ENCODE assay signal across 16 cellular contexts in the genomic region with DNA sequence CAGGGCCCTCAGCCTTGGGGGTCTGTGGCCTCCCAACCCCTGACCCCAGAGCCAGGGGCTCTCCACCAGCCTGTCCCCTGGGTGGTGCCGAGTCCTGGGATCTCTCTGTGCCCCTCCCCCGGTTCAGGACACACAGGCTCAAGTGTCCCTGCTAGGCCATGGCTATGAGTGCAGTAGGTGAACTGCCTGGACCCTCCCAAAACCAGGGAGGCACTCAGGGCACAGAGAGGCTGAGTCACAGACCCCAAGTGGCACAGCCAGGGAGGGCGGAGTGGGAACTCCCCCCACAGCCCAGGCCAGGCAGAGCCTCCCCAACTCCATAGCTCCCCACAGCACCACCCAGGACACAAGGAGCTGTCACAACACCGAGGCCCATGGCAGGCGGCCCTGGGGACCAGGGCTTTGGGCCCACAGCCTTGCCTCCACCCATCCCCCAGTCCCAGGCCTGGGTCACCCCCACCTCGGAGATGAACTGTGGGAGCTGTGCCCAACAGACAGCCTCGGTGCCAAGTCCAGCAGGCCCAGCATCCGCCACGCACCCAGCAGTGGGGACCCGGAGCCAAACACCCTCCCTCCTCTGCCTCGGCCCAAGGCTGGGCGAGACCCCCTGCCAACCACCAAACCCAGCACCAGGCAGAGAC. TPM values are rescaled to one million over a fixed set of nuclear protein-coding genes. Genes with fewer than 3 reads are reported as not detected.
DNase-seq lines count a peak whose midpoint lies in the region; ATAC-seq, FAIRE-seq and TF ChIP-seq lines count a peak whose summit lies in the region.
"Had no signal": no experiment of that assay in that cellular context is flagged by ENCODE, and none has a peak within 500 bp of the region (broad histone marks: within the 10 kb centered on the region; RNA-seq: fewer than 3 reads in every experiment).

No MANE protein-coding gene starts in this region.

- no peak overlapping the region for H2BK12ac ChIP-seq in H1 (ENCODE audit: low read depth, low read length)
- no peak overlapping the region for H2BK12ac ChIP-seq in mesenchymal stem cell (ENCODE audit: low read length in 2 of 2)

- H3K27me3 ChIP-seq in heart right ventricle (no peaks in the 10 kb centered on the region), H1 (replicated peaks in 1 of 4; ENCODE audit: control insufficient read depth in 3 of 4, extremely low read depth in 1 of 4, insufficient read depth in 3 of 4, low read length in 3 of 4) (no peaks in the 10 kb centered on the region), mesenchymal stem cell (ENCODE audit: control insufficient read depth in 1 of 2, insufficient read depth in 1 of 2, low read length in 2 of 2) (no peaks in the 10 kb centered on the region)

- H3K4me2 ChIP-seq in H1 (ENCODE audit: insufficient read depth in 1 of 2, low read depth in 2 of 2, low read length in 2 of 2) (no peak overlapping the region), mesenchymal stem cell (ENCODE audit: low read length, poor library complexity, severe bottlenecking) (no peak overlapping the region)

- H4K91ac ChIP-seq in H1 (replicated peaks; ENCODE audit: insufficient read length, low read length), result no peak overlapping the region
- peak overlapping the region; percentile 78 for H4K91ac ChIP-seq in mesenchymal stem cell (ENCODE audit: low read length)

- H3K18ac ChIP-seq in H1 (ENCODE audit: extremely low read depth, low read length) (no peak overlapping the region), mesenchymal stem cell (ENCODE audit: low read depth in 1 of 2, low read length in 2 of 2) (no peak overlapping the region)

- no peaks in the 10 kb centered on the region for H3K9me3 ChIP-seq in heart right ventricle
- peaks cover 0 to 1% of the 10 kb centered on the region in 2 experiments; a peak in 1 of 4 replicates for H3K9me3 ChIP-seq in H1 (ENCODE audit: insufficient read depth in 2 of 2, low read depth in 1 of 2, low read length in 1 of 2)
- no peaks in the 10 kb centered on the region for H3K9me3 ChIP-seq in mesenchymal stem cell (ENCODE audit: control insufficient read depth, low read length)

- H3K9ac ChIP-seq in H1 (replicated peaks in 1 of 4; ENCODE audit: extremely low read depth in 1 of 4, low read depth in 3 of 4, low read length in 3 of 4) (no peak overlapping the region), mesenchymal stem cell (ENCODE audit: low read length) (peak overlapping the region; percentile 89)

- no peak for FAIRE-seq in H1 (lab: Jason Lieb, UNC)
- FAIRE-seq: A204.1, islet of Langerhans had no signal

- H3K4me1 ChIP-seq in heart right ventricle (peaks cover 27 to 54% (median 47%) of the 10 kb centered on the region in 9 donors), H1 (replicated peaks in 1 of 4; ENCODE audit: control insufficient read depth in 3 of 4, insufficient read depth in 4 of 4, low read length in 3 of 4) (peaks cover 0 to 16% (median 9%) of the 10 kb centered on the region in 4 experiments; a peak in 5 of 7 replicates), mesenchymal stem cell (ENCODE audit: control insufficient read depth, insufficient read depth, low read depth, low read length) (peaks cover 67% of the 10 kb centered on the region)

- H3K4me3 ChIP-seq in heart right ventricle (peak overlapping the region in 1 of 10 donors; percentile 2), H1 (ENCODE audit: extremely low read depth in 1 of 4, insufficient read depth in 2 of 4, low read depth in 3 of 4, low read length in 4 of 4) (no peak overlapping the region), mesenchymal stem cell (ENCODE audit: insufficient read depth in 1 of 2, low read depth in 1 of 2, low read length in 2 of 2) (peak overlapping the region in 1 of 2 experiments; percentile 91)

- H2BK20ac ChIP-seq in H1 (ENCODE audit: low read length), result no peak overlapping the region

- TF ChIP-seq CTCF in heart right ventricle (IDR thresholded peaks at IDR 0.05) (no peak), H1 (IDR thresholded peaks at IDR 0.05; ENCODE audit: control extremely low read depth in 1 of 3, insufficient read depth in 1 of 3, low read depth in 1 of 3, low read length in 3 of 3) (no peak)

- H2BK15ac ChIP-seq in H1 (ENCODE audit: low read length) (no peak overlapping the region), mesenchymal stem cell (ENCODE audit: low read depth, poor library complexity, severe bottlenecking) (no peak overlapping the region)

- H2BK120ac ChIP-seq in H1 (replicated peaks; ENCODE audit: low read depth, low read length) (no peak overlapping the region), mesenchymal stem cell (ENCODE audit: low read depth, low read length) (no peak overlapping the region)

- TF ChIP-seq EP300 in H1 (IDR thresholded peaks at IDR 0.05; ENCODE audit: borderline replicate concordance in 1 of 2, low read depth in 2 of 2, low read length in 2 of 2), result no peak

- no peak for TF ChIP-seq RAD21 in H1 (IDR thresholded peaks at IDR 0.05 in 1 of 2, conservative IDR thresholded peaks at IDR 0.05 in 1 of 2; ENCODE audit: low read depth in 2 of 2, low read length in 2 of 2)

- H4K8ac ChIP-seq in H1 (ENCODE audit: extremely low read depth, insufficient read depth, low read length), result peak overlapping the region; percentile 16
- no peak overlapping the region for H4K8ac ChIP-seq in mesenchymal stem cell (ENCODE audit: low read length)

- no peak overlapping the region for H2BK5ac ChIP-seq in H1 (ENCODE audit: low read depth, low read length)
- H2BK5ac ChIP-seq in mesenchymal stem cell (ENCODE audit: low read depth, low read length, poor library complexity, severe bottlenecking), result no peak overlapping the region

- H3K4ac ChIP-seq in H1 (replicated peaks; ENCODE audit: insufficient read length, low read depth, low read length) (no peak overlapping the region), mesenchymal stem cell (ENCODE audit: low read depth in 1 of 2, low read length in 2 of 2) (peak overlapping the region in 1 of 2 experiments; percentile 35)

- no peak for TF ChIP-seq POLR2A in H1 (IDR thresholded peaks at IDR 0.05; ENCODE audit: control extremely low read depth in 1 of 2, low read depth in 2 of 2, low read length in 2 of 2)

- ATAC-seq in heart right ventricle, result peak in 5 of 8 donors; percentile 11 to 37 (median 18)
- ATAC-seq in GM21360 (IDR thresholded peaks at IDR 0.05; ENCODE audit: unreplicated experiment), result no peak
- ATAC-seq in GM18870 (IDR thresholded peaks at IDR 0.05; ENCODE audit: unreplicated experiment), result no peak
- ATAC-seq: activated T-cell treated with anti-CD3 and anti-CD28 coated beads, Interleukin-2, amount 50 U/mL, for 72 hours; natural killer cell treated with Interleukin-12 subunit alpha and Interleukin-12 subunit beta and Interleukin-15 and Interleukin-18, amount 100 ng/mL, for 72 hours had no signal

- peaks cover 12% of the 10 kb centered on the region; the same call in 1 of the 2 replicates for H3K23me2 ChIP-seq in H1 (ENCODE audit: low read depth, low read length)

- no peak overlapping the region for H3K14ac ChIP-seq in H1 (ENCODE audit: insufficient read length)
- peak overlapping the region in 1 of 2 experiments; percentile 71 for H3K14ac ChIP-seq in mesenchymal stem cell (ENCODE audit: low read length in 2 of 2)

- H2AK5ac ChIP-seq in H1 (ENCODE audit: low read depth, low read length), result no peak overlapping the region
- H2AK5ac ChIP-seq in mesenchymal stem cell (ENCODE audit: low read length, severe bottlenecking), result peak overlapping the region; percentile 65

- H3K23ac ChIP-seq in H1 (ENCODE audit: insufficient read length) (no peak overlapping the region), mesenchymal stem cell (ENCODE audit: low read length in 2 of 2) (peak overlapping the region in 1 of 2 experiments; percentile 53)

- H3K79me2 ChIP-seq in H1 (ENCODE audit: control insufficient read depth in 1 of 2, insufficient read depth in 2 of 2, low read length in 2 of 2), result peaks cover 0 to 28% of the 10 kb centered on the region in 2 experiments; a peak in 3 of 4 replicates

- POLR2A ChIA-PET in H1 (lab: Charles Lee; ENCODE audit: partially characterized antibody), result interaction anchor here (0.9 to 3.1 kb wide), 11 partner anchors 8 to 118 kb away, joined by 3 to 12 read pairs (median 3); a partner anchor contains a TSS

- peak overlapping the region in 9 of 10 donors; percentile 0 to 85 (median 13) for H3K27ac ChIP-seq in heart right ventricle
- no peak overlapping the region for H3K27ac ChIP-seq in H1 (ENCODE audit: low read depth, low read length)
- H3K27ac ChIP-seq in mesenchymal stem cell (ENCODE audit: low read length, poor library complexity, severe bottlenecking), result no peak overlapping the region

- H3K36me3 ChIP-seq in heart right ventricle, result peaks cover 0 to 12% (median 0%) of the 10 kb centered on the region in 9 donors
- H3K36me3 ChIP-seq in H1 (ENCODE audit: control insufficient read depth in 2 of 4, insufficient read depth in 4 of 4, low read length in 3 of 4), result peaks cover 0 to 10% (median 6%) of the 10 kb centered on the region in 4 experiments; a peak in 5 of 8 replicates
- peaks cover 11 to 44% of the 10 kb centered on the region in 2 experiments for H3K36me3 ChIP-seq in mesenchymal stem cell (ENCODE audit: control insufficient read depth in 1 of 2, insufficient read depth in 2 of 2, low read depth in 1 of 2, low read length in 2 of 2)

- DNase-seq in heart right ventricle (peak in 1 of 2 donors; percentile 54), cardiac septum (ENCODE audit: low spot score) (no peak), H1 (ENCODE audit: low read depth in 1 of 2, low spot score in 2 of 2) (no peak), mesenchymal stem cell (no peak), SKM-1 treated with dmso at 0.1 percent for 144 hours (lab: John Stamatoyannopoulos, UW; ENCODE audit: unreplicated experiment) (no peak), DMS114 treated with DMSO at 0.1 percent for 48 hours (lab: John Stamatoyannopoulos, UW; ENCODE audit: unreplicated experiment) (no peak)
- DNase-seq: activated CD4-positive, alpha-beta T cell treated with anti-CD3 and anti-CD28 coated beads for 48 hours; activated T-cell treated with anti-CD3 and anti-CD28 coated beads, Interleukin-2, amount 50 U/mL, for 72 hours; foreskin melanocyte; NCI-H1092 treated with DMSO at 0.1 percent for 48 hours had no signal

- intact Hi-C loops in heart right ventricle (cut with DNase I), result loop anchor here in 2 of 10 donors (5.0 kb wide), 1 partner anchor 39 kb away; a partner anchor contains a TSS
- intact Hi-C loops in cardiac septum (cut with DNase I), result loop anchor here (2.0 kb wide), 1 partner anchor 21 kb away; a partner anchor contains a TSS

- H4K20me1 ChIP-seq in H1 (replicated peaks in 1 of 2; ENCODE audit: control insufficient read depth in 1 of 2, insufficient read depth in 2 of 2, low read length in 2 of 2), result peaks cover 16 to 40% of the 10 kb centered on the region in 2 experiments

- H3K79me1 ChIP-seq in H1 (ENCODE audit: low read depth, low read length) (peaks cover 21% of the 10 kb centered on the region), mesenchymal stem cell (replicated peaks; ENCODE audit: low read length, poor library complexity, severe bottlenecking) (peaks cover 21% of the 10 kb centered on the region)

- H4K5ac ChIP-seq in H1 (ENCODE audit: insufficient read length, low read depth, low read length), result no peak overlapping the region

- H3K56ac ChIP-seq in H1 (replicated peaks; ENCODE audit: insufficient read length, low read depth, low read length), result no peak overlapping the region

- 55 to 60% methylated on average over 12 of the region's 12 CpGs for WGBS in heart right ventricle, 2 donors
- 92% methylated on average over 12 of the region's 12 CpGs; no CpG with 5 or more reads in 1 of the 2 experiments for WGBS in H1 (ENCODE audit: extremely low coverage in 1 of 2, insufficient coverage in 1 of 2, insufficient read length in 1 of 2, insufficient replicate concordance in 2 of 2, low coverage in 1 of 2, low lambda C conversion rate in 2 of 2, missing lambda C conversion rate in 1 of 2), 2 experiments
- WGBS in mesenchymal stem cell, result 95% methylated on average over 11 of the region's 12 CpGs

- CTCF ChIA-PET in H1 (lab: Charles Lee; ENCODE audit: partially characterized antibody), result interaction anchor here (0.6 to 4.4 kb wide), 8 partner anchors 8 to 158 kb away, joined by 3 to 34 read pairs (median 4); no protein-coding TSS in a partner anchor

- H2AFZ ChIP-seq in H1 (ENCODE audit: low read length), result no peak overlapping the region
- H2AFZ ChIP-seq in mesenchymal stem cell (ENCODE audit: low read depth, low read length), result no peak overlapping the region

RNA-seq across cellular contexts. Expression of a gene that starts 3.2 kb away (rescaled TPM):
- total RNA-seq in heart right ventricle (100 to 1,000 TPM in 3 of 10 donors, 10 to 100 TPM in 7; 64.7 to 153 (median 78.0) TPM), cardiac septum (96.2 TPM)
- polyA plus RNA-seq in heart right ventricle (100 to 1,000 TPM in 1 of 2 donors, 10 to 100 TPM in 1; 75.4 to 153 TPM), H1 (2011; rRNA removed) (39.4 and 59.8 TPM in 2 replicates)
- total RNA-seq in H1 (2021; fragmentation: NEBNext Ultra II Directional; extraction: Animal tissue kit (Norgen Biotek cat#: 25700)), result 56.0 and 58.9 TPM in 2 replicates
- 45.1 TPM for polyA plus RNA-seq in H1 (2011; cell fraction: cytosol; rRNA removed)
- polyA plus RNA-seq in H1 (2011; cell fraction: nucleus; rRNA removed), result 354 TPM
- 29.6 to 56.3 TPM (median 52.4 TPM) in 4 replicates for polyA plus RNA-seq in H1 (2012, experiment 1 of 2)
- 32.5 TPM for polyA plus RNA-seq in H1 (2012, experiment 2 of 2)
- polyA plus RNA-seq in H1 (2013, experiment 1 of 2), result 41.1 TPM
- polyA plus RNA-seq in H1 (2013, experiment 2 of 2), result 37.2 TPM
- 16.1 and 16.9 TPM in 2 replicates for polyA minus RNA-seq in H1 (2011; rRNA and poly(A)+ RNA removed)
- 33.2 TPM for polyA minus RNA-seq in H1 (2011; cell fraction: cytosol; rRNA and poly(A)+ RNA removed)
- polyA minus RNA-seq in H1 (2011; cell fraction: nucleus; rRNA and poly(A)+ RNA removed), result 81.8 TPM
- 26.3 TPM for polyA plus RNA-seq in mesenchymal stem cell (2013, experiment 1 of 2)
- 26.6 TPM for polyA plus RNA-seq in mesenchymal stem cell (2013, experiment 2 of 2)

RNA-seq across cellular contexts. Expression of a gene that starts 12.4 kb away (rescaled TPM):
- 10 to 100 TPM in 9 of 10 donors, 1 to 10 TPM in 1; 7.2 to 23.3 (median 14.6) TPM for total RNA-seq in heart right ventricle
- polyA plus RNA-seq in heart right ventricle, result 10 to 100 TPM; 28.7 to 35.6 TPM
- total RNA-seq in cardiac septum, result 30.5 TPM
- total RNA-seq in H1 (2021; fragmentation: NEBNext Ultra II Directional; extraction: Animal tissue kit (Norgen Biotek cat#: 25700)), result 10.0 and 10.5 TPM in 2 replicates
- polyA plus RNA-seq in H1 (2011; rRNA removed), result 17.2 and 35.4 TPM in 2 replicates
- 21.3 TPM for polyA plus RNA-seq in H1 (2011; cell fraction: cytosol; rRNA removed)
- 57.8 TPM for polyA plus RNA-seq in H1 (2011; cell fraction: nucleus; rRNA removed)
- 6.4 to 14.9 TPM (median 13.3 TPM) in 4 replicates for polyA plus RNA-seq in H1 (2012, experiment 1 of 2)
- 7.6 TPM for polyA plus RNA-seq in H1 (2012, experiment 2 of 2)
- polyA plus RNA-seq in H1 (2013, experiment 1 of 2), result 12.0 TPM
- polyA plus RNA-seq in H1 (2013, experiment 2 of 2), result 10.6 TPM
- polyA minus RNA-seq in H1 (2011; rRNA and poly(A)+ RNA removed), result 3.0 and 3.5 TPM in 2 replicates
- 9.2 TPM for polyA minus RNA-seq in H1 (2011; cell fraction: cytosol; rRNA and poly(A)+ RNA removed)
- 7.8 TPM for polyA minus RNA-seq in H1 (2011; cell fraction: nucleus; rRNA and poly(A)+ RNA removed)
- polyA plus RNA-seq in mesenchymal stem cell (2013, experiment 1 of 2), result 282 TPM
- polyA plus RNA-seq in mesenchymal stem cell (2013, experiment 2 of 2), result 274 TPM
- total RNA-seq: HT-29; natural killer cell treated with Interleukin-12 subunit alpha and Interleukin-12 subunit beta and Interleukin-15 and Interleukin-18, amount 100 ng/mL, for 72 hours had no signal

RNA-seq across cellular contexts. Expression of a gene that starts 14.9 kb away (rescaled TPM):
- total RNA-seq in heart right ventricle, result under 1 TPM; 0.16 to 0.87 (median 0.35) TPM
- 1 to 10 TPM in 1 of 2 donors, under 1 TPM in 1; 0.39 to 3.1 TPM for polyA plus RNA-seq in heart right ventricle
- total RNA-seq in cardiac septum, result 0.62 TPM
- total RNA-seq in H1 (2021; fragmentation: NEBNext Ultra II Directional; extraction: Animal tissue kit (Norgen Biotek cat#: 25700)), result 0.11 and 0.19 TPM in 2 replicates
- 0.03 and 0.16 TPM in 2 replicates for polyA plus RNA-seq in H1 (2011; rRNA removed)
- 0.06 TPM for polyA plus RNA-seq in H1 (2011; cell fraction: cytosol; rRNA removed)
- 0.64 TPM for polyA plus RNA-seq in H1 (2011; cell fraction: nucleus; rRNA removed)
- polyA plus RNA-seq in H1 (2012, experiment 1 of 2), result 0.12 to 0.22 TPM (median 0.17 TPM) in 4 replicates
- 0.14 TPM for polyA plus RNA-seq in H1 (2012, experiment 2 of 2)
- 0.04 TPM for polyA plus RNA-seq in H1 (2013, experiment 1 of 2)
- 0.02 TPM for polyA plus RNA-seq in H1 (2013, experiment 2 of 2)
- polyA minus RNA-seq in H1 (2011; rRNA and poly(A)+ RNA removed), result 0.05 TPM in 1 of 2 replicates, not detected in the other
- not detected for polyA minus RNA-seq in H1 (2011; cell fraction: cytosol; rRNA and poly(A)+ RNA removed)
- 0.40 TPM for polyA minus RNA-seq in H1 (2011; cell fraction: nucleus; rRNA and poly(A)+ RNA removed)
- polyA plus RNA-seq in mesenchymal stem cell (2013, experiment 1 of 2), result 0.04 TPM
- polyA plus RNA-seq in mesenchymal stem cell (2013, experiment 2 of 2), result 0.04 TPM

RNA-seq across cellular contexts. Expression of a gene that starts 21.4 kb away (rescaled TPM):
- 100 to 1,000 TPM in 1 of 10 donors, 10 to 100 TPM in 9; 49.4 to 126 (median 65.4) TPM for total RNA-seq in heart right ventricle
- polyA plus RNA-seq in heart right ventricle, result 100 to 1,000 TPM in 1 of 2 donors, 10 to 100 TPM in 1; 55.3 to 222 TPM
- 50.2 TPM for total RNA-seq in cardiac septum
- 10.6 and 13.3 TPM in 2 replicates for total RNA-seq in H1 (2021; fragmentation: NEBNext Ultra II Directional; extraction: Animal tissue kit (Norgen Biotek cat#: 25700))
- polyA plus RNA-seq in H1 (2011; rRNA removed), result 8.1 and 13.4 TPM in 2 replicates
- polyA plus RNA-seq in H1 (2011; cell fraction: cytosol; rRNA removed), result 7.0 TPM
- 8.0 TPM for polyA plus RNA-seq in H1 (2011; cell fraction: nucleus; rRNA removed)
- 5.8 to 8.6 TPM (median 8.1 TPM) in 4 replicates for polyA plus RNA-seq in H1 (2012, experiment 1 of 2)
- 9.5 TPM for polyA plus RNA-seq in H1 (2012, experiment 2 of 2)
- 10.1 TPM for polyA plus RNA-seq in H1 (2013, experiment 1 of 2)
- 9.7 TPM for polyA plus RNA-seq in H1 (2013, experiment 2 of 2)
- 2.2 and 3.2 TPM in 2 replicates for polyA minus RNA-seq in H1 (2011; rRNA and poly(A)+ RNA removed)
- polyA minus RNA-seq in H1 (2011; cell fraction: cytosol; rRNA and poly(A)+ RNA removed), result 6.8 TPM
- 11.6 TPM for polyA minus RNA-seq in H1 (2011; cell fraction: nucleus; rRNA and poly(A)+ RNA removed)
- polyA plus RNA-seq in mesenchymal stem cell (2013, experiment 1 of 2), result 17.8 TPM
- polyA plus RNA-seq in mesenchymal stem cell (2013, experiment 2 of 2), result 17.7 TPM

RNA-seq across cellular contexts. Expression of a gene that starts 21.5 kb away (rescaled TPM):
- 10 to 100 TPM; 44.7 to 91.7 (median 56.6) TPM for total RNA-seq in heart right ventricle
- polyA plus RNA-seq in heart right ventricle, result 100 to 1,000 TPM in 1 of 2 donors, 10 to 100 TPM in 1; 92.6 to 269 TPM
- total RNA-seq in cardiac septum, result 73.8 TPM
- 113 and 116 TPM in 2 replicates for total RNA-seq in H1 (2021; fragmentation: NEBNext Ultra II Directional; extraction: Animal tissue kit (Norgen Biotek cat#: 25700))
- polyA plus RNA-seq in H1 (2011; rRNA removed), result 243 and 324 TPM in 2 replicates
- polyA plus RNA-seq in H1 (2011; cell fraction: cytosol; rRNA removed), result 210 TPM
- polyA plus RNA-seq in H1 (2011; cell fraction: nucleus; rRNA removed), result 662 TPM
- 121 to 180 TPM (median 164 TPM) in 4 replicates for polyA plus RNA-seq in H1 (2012, experiment 1 of 2)
- 131 TPM for polyA plus RNA-seq in H1 (2012, experiment 2 of 2)
- 99.2 TPM for polyA plus RNA-seq in H1 (2013, experiment 1 of 2)
- polyA plus RNA-seq in H1 (2013, experiment 2 of 2), result 89.5 TPM
- 115 and 144 TPM in 2 replicates for polyA minus RNA-seq in H1 (2011; rRNA and poly(A)+ RNA removed)
- polyA minus RNA-seq in H1 (2011; cell fraction: cytosol; rRNA and poly(A)+ RNA removed), result 86.7 TPM
- 144 TPM for polyA minus RNA-seq in H1 (2011; cell fraction: nucleus; rRNA and poly(A)+ RNA removed)
- 57.1 TPM for polyA plus RNA-seq in mesenchymal stem cell (2013, experiment 1 of 2)
- 55.5 TPM for polyA plus RNA-seq in mesenchymal stem cell (2013, experiment 2 of 2)

Comparison
In these comparisons a context has a peak if more than half of its experiments do, and no peak if none do; other contexts are left out.
1. ATAC-seq: peak in heart right ventricle (5 of 8); none in GM21360 (single experiment) and GM18870 (single experiment).
2. H3K27ac ChIP-seq: peak in heart right ventricle (9 of 10); none in H1 (single experiment) and mesenchymal stem cell (single experiment).